24 cellular contexts compared by ENCODE assay signal in the genomic region with DNA sequence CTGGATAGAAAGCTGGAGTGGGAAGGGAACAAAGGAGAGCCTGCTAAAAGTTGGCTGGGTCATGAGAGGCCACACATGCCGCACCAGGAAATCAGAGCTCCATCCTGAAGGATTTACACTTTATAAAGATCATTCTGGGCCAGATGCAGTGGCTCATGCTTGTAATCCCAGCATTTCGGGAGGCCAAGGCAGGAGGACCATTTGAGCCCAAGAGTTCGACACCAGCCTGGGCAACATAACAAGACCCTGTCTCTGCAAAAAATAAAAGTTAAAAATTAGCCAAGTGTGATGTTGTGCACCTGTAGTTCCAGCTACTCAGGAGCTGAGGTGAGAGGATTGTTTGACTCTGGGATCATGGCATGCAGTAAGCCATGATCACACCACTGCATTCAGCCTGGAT. TPM values are rescaled to one million over a fixed set of nuclear protein-coding genes. Genes with fewer than 3 reads are reported as not detected.
DNase-seq lines count a peak whose midpoint lies in the region; ATAC-seq and TF ChIP-seq lines count a peak whose summit lies in the region.
"Had no signal": no experiment of that assay in that cellular context is flagged by ENCODE, and none has a peak within 500 bp of the region (broad histone marks: within the 10 kb centered on the region; RNA-seq: fewer than 3 reads in every experiment).

No MANE protein-coding gene starts in this region.

- no peaks in the 10 kb centered on the region for H4K20me1 ChIP-seq in H9 (ENCODE audit: control insufficient read depth, insufficient read depth, insufficient read length)
- H4K20me1 ChIP-seq: BLaER1 had no signal

- H3K9me3 Mint-ChIP-seq in H9 = no peaks in the 10 kb centered on the region
- no peaks in the 10 kb centered on the region for H3K9me3 Mint-ChIP-seq in dendritic cell treated with granulocyte-macrophage colony-stimulating factor and Interleukin-4, amounts not matched to agents 40 ng/mL and 50 ng/mL, for 4 days
- H3K9me3 Mint-ChIP-seq in stimulated activated memory B cell treated with anti-CD40 and anti-IgM and Interleukin-4, amounts not matched to agents 10 μg/mL and 1 μg/mL and 100 μg/mL, for 72 hours = peaks cover 6% of the 10 kb centered on the region
- H3K9me3 Mint-ChIP-seq: CD14-positive monocyte had no signal

- TF ChIP-seq CTCF in H9 (conservative IDR thresholded peaks at IDR 0.05) = no peak
- no peak for TF ChIP-seq CTCF in left ventricle myocardium inferior (IDR thresholded peaks at IDR 0.05; ENCODE audit: borderline replicate concordance)

- no peak overlapping the region for H3K18ac ChIP-seq in H9 (ENCODE audit: insufficient read length, low read depth, low read length)

- no peak overlapping the region; a peak in 1 of 5 replicates for H3K4me3 Mint-ChIP-seq in H9
- no peak overlapping the region for H3K4me3 Mint-ChIP-seq in dendritic cell treated with granulocyte-macrophage colony-stimulating factor and Interleukin-4, amounts not matched to agents 40 ng/mL and 50 ng/mL, for 4 days
- no peak overlapping the region for H3K4me3 Mint-ChIP-seq in stimulated activated memory B cell treated with anti-CD40 and anti-IgM and Interleukin-4, amounts not matched to agents 10 μg/mL and 1 μg/mL and 100 μg/mL, for 72 hours
- H3K4me3 Mint-ChIP-seq: CD14-positive monocyte; CD4-positive, alpha-beta memory T cell; CD4-positive, CD25-positive, alpha-beta regulatory T cell; CD8-positive, alpha-beta memory T cell had no signal

- no peak overlapping the region for H3K23ac ChIP-seq in H9 (ENCODE audit: insufficient read length, low read depth, low read length)

- H4K91ac ChIP-seq in H9 (ENCODE audit: insufficient read length, low read depth, low read length) = no peak overlapping the region

- no peak for ATAC-seq in stimulated activated memory B cell treated with anti-CD40 and anti-IgM and Interleukin-4, amounts not matched to agents 10 μg/mL and 1 μg/mL and 100 μg/mL, for 72 hours
- ATAC-seq: GM12878 had no signal

- no peak overlapping the region for H3K56ac ChIP-seq in H9 (ENCODE audit: insufficient read length, low read depth, low read length)

- H2BK15ac ChIP-seq in H9 (ENCODE audit: low read depth, low read length) = no peak overlapping the region

- no peak overlapping the region for H4K5ac ChIP-seq in H9 (ENCODE audit: insufficient read length, low read depth, low read length)

- no peak overlapping the region for H2AK5ac ChIP-seq in H9 (ENCODE audit: insufficient read length, low read length)

- no peak overlapping the region for H4K8ac ChIP-seq in H9 (replicated peaks; ENCODE audit: insufficient read length, low read depth, low read length)

- H3K27ac Mint-ChIP-seq in H9 = no peak overlapping the region
- H3K27ac Mint-ChIP-seq in dendritic cell treated with granulocyte-macrophage colony-stimulating factor and Interleukin-4, amounts not matched to agents 40 ng/mL and 50 ng/mL, for 4 days = peak overlapping the region; percentile 97
- peak overlapping the region; percentile 74 for H3K27ac Mint-ChIP-seq in stimulated activated memory B cell treated with anti-CD40 and anti-IgM and Interleukin-4, amounts not matched to agents 10 μg/mL and 1 μg/mL and 100 μg/mL, for 72 hours
- H3K27ac Mint-ChIP-seq: CD4-positive, alpha-beta memory T cell; CD4-positive, CD25-positive, alpha-beta regulatory T cell; CD8-positive, alpha-beta memory T cell had no signal

- no peak overlapping the region for H3K14ac ChIP-seq in H9 (ENCODE audit: insufficient read depth, low read length)

- intact Hi-C loops in dendritic cell treated with granulocyte-macrophage colony-stimulating factor and Interleukin-4, amounts not matched to agents 40 ng/mL and 50 ng/mL, for 4 days (cut with micrococcal nuclease) = no loop called here
- intact Hi-C loops in left ventricle myocardium inferior (cut with micrococcal nuclease) = no loop called here

- no peak overlapping the region for H2BK5ac ChIP-seq in H9 (ENCODE audit: insufficient read length, low read length)

- H3K4me1 Mint-ChIP-seq in H9 = peaks cover 22 to 30% of the 10 kb centered on the region in 2 experiments
- H3K4me1 Mint-ChIP-seq in dendritic cell treated with granulocyte-macrophage colony-stimulating factor and Interleukin-4, amounts not matched to agents 40 ng/mL and 50 ng/mL, for 4 days (ENCODE audit: low read depth) = peaks cover 66% of the 10 kb centered on the region
- H3K4me1 Mint-ChIP-seq in stimulated activated memory B cell treated with anti-CD40 and anti-IgM and Interleukin-4, amounts not matched to agents 10 μg/mL and 1 μg/mL and 100 μg/mL, for 72 hours = peaks cover 21% of the 10 kb centered on the region
- H3K4me1 Mint-ChIP-seq: CD4-positive, alpha-beta memory T cell; CD4-positive, CD25-positive, alpha-beta regulatory T cell; CD8-positive, alpha-beta memory T cell had no signal

- H3K79me1 ChIP-seq in H9 (ENCODE audit: insufficient read depth, low read depth, low read length, poor library complexity, severe bottlenecking) = no peaks in the 10 kb centered on the region

- H3K27me3 Mint-ChIP-seq in H9 (ENCODE audit: low read depth) = no peaks in the 10 kb centered on the region; the same call in 1 of the 2 replicates
- H3K27me3 Mint-ChIP-seq in dendritic cell treated with granulocyte-macrophage colony-stimulating factor and Interleukin-4, amounts not matched to agents 40 ng/mL and 50 ng/mL, for 4 days = no peaks in the 10 kb centered on the region
- H3K27me3 Mint-ChIP-seq in stimulated activated memory B cell treated with anti-CD40 and anti-IgM and Interleukin-4, amounts not matched to agents 10 μg/mL and 1 μg/mL and 100 μg/mL, for 72 hours = peaks cover 20% of the 10 kb centered on the region
- H3K27me3 Mint-ChIP-seq: CD4-positive, alpha-beta memory T cell; CD4-positive, CD25-positive, alpha-beta regulatory T cell; CD8-positive, alpha-beta memory T cell had no signal

- no peak overlapping the region for H2AFZ ChIP-seq in H9 (ENCODE audit: low read length)

- H3K79me2 ChIP-seq in H9 (ENCODE audit: insufficient read depth, low read length) = no peaks in the 10 kb centered on the region

- H3K9ac ChIP-seq in H9 (ENCODE audit: extremely low read depth, insufficient read length, low read length) = no peak overlapping the region
- H3K9ac ChIP-seq: BLaER1 had no signal

- H3K36me3 ChIP-seq in left ventricle myocardium inferior = no peaks in the 10 kb centered on the region
- H3K36me3 ChIP-seq: BE2C, BLaER1 had no signal

- H3K27me3 ChIP-seq in H9 (ENCODE audit: insufficient read depth, low read length) = no peaks in the 10 kb centered on the region
- no peaks in the 10 kb centered on the region for H3K27me3 ChIP-seq in left ventricle myocardium inferior (ENCODE audit: low read depth)
- H3K27me3 ChIP-seq: BE2C, BLaER1 had no signal

- WGBS in H9 (ENCODE audit: extremely low coverage, insufficient read length, low lambda C conversion rate) = no CpG with 5 or more reads among the region's 3 CpGs

- H2BK20ac ChIP-seq in H9 (ENCODE audit: low read depth, low read length, poor library complexity, severe bottlenecking) = no peak overlapping the region

- no peaks in the 10 kb centered on the region for H3K23me2 ChIP-seq in H9 (ENCODE audit: insufficient read length, low read depth, low read length, poor library complexity, severe bottlenecking)

- no peak overlapping the region for H3K27ac ChIP-seq in H9 (ENCODE audit: insufficient read length, low read depth, low read length)
- no peak overlapping the region for H3K27ac ChIP-seq in left ventricle myocardium inferior (replicated peaks)
- H3K27ac ChIP-seq: BLaER1 had no signal

- H3K4me3 ChIP-seq in left ventricle myocardium inferior = no peak overlapping the region
- H3K4me3 ChIP-seq: BLaER1, GM12878 had no signal

- DNase-seq in H9 (peak; percentile 3), left ventricle myocardium inferior (no peak), iPS-NIHi11 (ENCODE audit: low spot score) (no peak), NCI-H146 (lab: John Stamatoyannopoulos, UW) (no peak)
- DNase-seq: 8988T; ACHN; BE2C; C1 segment of cervical spinal cord; CD4-positive, alpha-beta memory T cell; CD4-positive, CD25-positive, alpha-beta regulatory T cell; CD8-positive, alpha-beta memory T cell; COR-L47; DMS 273 treated with DMSO at 0.1 percent for 48 hours; DMS153; DMS53; DMS79; DND-41; EL; GDM1 had no signal

- H3K36me3 Mint-ChIP-seq in H9 (ENCODE audit: insufficient read depth in 1 of 3, low read depth in 3 of 3) = no peaks in the 10 kb centered on the region
- H3K36me3 Mint-ChIP-seq in dendritic cell treated with granulocyte-macrophage colony-stimulating factor and Interleukin-4, amounts not matched to agents 40 ng/mL and 50 ng/mL, for 4 days (ENCODE audit: low read depth) = peaks cover 7% of the 10 kb centered on the region
- no peaks in the 10 kb centered on the region for H3K36me3 Mint-ChIP-seq in stimulated activated memory B cell treated with anti-CD40 and anti-IgM and Interleukin-4, amounts not matched to agents 10 μg/mL and 1 μg/mL and 100 μg/mL, for 72 hours
- H3K36me3 Mint-ChIP-seq: CD14-positive monocyte; CD4-positive, alpha-beta memory T cell; CD4-positive, CD25-positive, alpha-beta regulatory T cell; CD8-positive, alpha-beta memory T cell had no signal

- H3K4me1 ChIP-seq in H9 (ENCODE audit: insufficient read depth, low read length) (peaks cover 12% of the 10 kb centered on the region), left ventricle myocardium inferior (peaks cover 23% of the 10 kb centered on the region)
- H3K4me1 ChIP-seq: BE2C had no signal

- H3K4ac ChIP-seq in H9 (ENCODE audit: low read depth, low read length) = no peak overlapping the region

- H3K9me3 ChIP-seq in H9 (ENCODE audit: control insufficient read depth, low read depth, low read length) (no peaks in the 10 kb centered on the region), left ventricle myocardium inferior (replicated peaks) (no peaks in the 10 kb centered on the region)
- H3K9me3 ChIP-seq: BE2C, BLaER1 had no signal

- H2BK120ac ChIP-seq in H9 (ENCODE audit: low read depth, low read length, poor library complexity, severe bottlenecking) = no peak overlapping the region

- no peak overlapping the region for H2BK12ac ChIP-seq in H9 (ENCODE audit: insufficient read length, low read depth, low read length)

- no peak overlapping the region for H3K4me2 ChIP-seq in H9 (ENCODE audit: insufficient read depth, insufficient read length, low read length)
- H3K4me2 ChIP-seq: BLaER1 had no signal

- no peak overlapping the region for H3T11ph ChIP-seq in H9 (ENCODE audit: low read length)

RNA-seq across cellular contexts. Expression of a gene that starts 28.7 kb away (rescaled TPM):
- total RNA-seq in H9 (2021) (22.2 and 22.3 TPM in 2 replicates), left ventricle myocardium inferior (28.3 TPM)
- total RNA-seq: CD4-positive, CD25-positive, alpha-beta regulatory T cell had no signal

Comparison
In these comparisons a context has a peak if more than half of its experiments do, and no peak if none do; other contexts are left out.
1. H3K27ac Mint-ChIP-seq: peak in dendritic cell treated with granulocyte-macrophage colony-stimulating factor and Interleukin-4, amounts not matched to agents 40 ng/mL and 50 ng/mL, for 4 days (single experiment) and stimulated activated memory B cell treated with anti-CD40 and anti-IgM and Interleukin-4, amounts not matched to agents 10 μg/mL and 1 μg/mL and 100 μg/mL, for 72 hours (single experiment); none in H9 (0 of 3).